Comparison of ENCODE assay signal across 13 cellular contexts in the genomic region with DNA sequence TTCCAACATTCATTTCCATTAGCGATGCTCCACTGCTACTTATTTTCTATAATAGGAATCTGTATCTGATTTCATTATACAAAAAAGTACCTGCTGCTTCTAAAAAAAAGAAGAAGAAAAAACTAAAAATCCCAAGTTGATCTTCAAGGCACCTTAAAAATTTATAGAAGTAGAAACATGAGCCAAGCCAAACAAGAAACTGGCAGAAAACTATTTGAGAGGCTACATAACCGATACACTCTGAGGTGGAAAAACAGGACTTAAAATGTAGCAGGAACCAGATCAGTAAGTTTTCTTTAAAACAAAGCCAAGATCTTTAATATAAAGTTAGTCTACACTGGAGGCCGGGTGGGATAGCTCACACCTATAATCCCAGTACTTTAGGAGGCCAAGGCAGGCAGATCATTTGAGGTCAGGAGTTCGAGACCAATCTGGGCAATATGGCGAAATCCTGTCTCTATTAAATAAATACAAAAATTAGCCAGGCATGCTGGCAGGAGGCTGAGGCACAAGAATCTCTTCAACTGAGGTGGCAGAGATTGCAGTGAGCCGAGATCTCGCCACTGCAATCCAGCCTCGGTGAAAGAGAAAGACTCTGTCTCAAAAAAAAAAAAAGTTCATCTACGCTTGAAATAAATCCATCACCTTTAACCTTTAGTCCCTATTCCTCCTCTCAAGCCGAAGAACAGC.
DNase-seq lines count a peak whose midpoint lies in the region; ATAC-seq lines count a peak whose summit lies in the region.
"Had no signal": no experiment of that assay in that cellular context is flagged by ENCODE, and none has a peak within 500 bp of the region (broad histone marks: within the 10 kb centered on the region; RNA-seq: fewer than 3 reads in every experiment).

No MANE protein-coding gene starts in this region.

- H3K27ac ChIP-seq in HUES48 (ENCODE audit: low read depth, low read length), result peak overlapping the region; percentile 67
- H3K27ac ChIP-seq in mesenchymal stem cell (ENCODE audit: low read length, poor library complexity, severe bottlenecking), result no peak overlapping the region
- peak overlapping the region; percentile 20 for H3K27ac ChIP-seq in subcutaneous abdominal adipose tissue (ENCODE audit: low read depth, low read length)

- 88% methylated on average over 6 of the region's 10 CpGs for WGBS in mesenchymal stem cell

- peaks cover 9% of the 10 kb centered on the region for H3K4me1 ChIP-seq in HUES48 (ENCODE audit: control insufficient read depth, insufficient read depth, low read length)
- peaks cover 4% of the 10 kb centered on the region for H3K4me1 ChIP-seq in mesenchymal stem cell (ENCODE audit: control insufficient read depth, insufficient read depth, low read depth, low read length)
- H3K4me1 ChIP-seq in subcutaneous abdominal adipose tissue (ENCODE audit: control insufficient read depth in 5 of 5, insufficient read depth in 5 of 5, low read length in 5 of 5), result peaks cover 0 to 18% (median 7%) of the 10 kb centered on the region in 5 donors

- H3K4me3 ChIP-seq in HUES48 (ENCODE audit: low read depth, low read length) (no peak overlapping the region), mesenchymal stem cell (ENCODE audit: insufficient read depth in 1 of 2, low read depth in 1 of 2, low read length in 2 of 2) (no peak overlapping the region), subcutaneous abdominal adipose tissue (ENCODE audit: low read depth in 1 of 5, low read length in 5 of 5) (no peak overlapping the region)
- H3K4me3 ChIP-seq: ascending aorta had no signal

- H3K9me3 ChIP-seq in HUES48 (ENCODE audit: control insufficient read depth, insufficient read depth, low read length), result no peaks in the 10 kb centered on the region
- H3K9me3 ChIP-seq in mesenchymal stem cell (ENCODE audit: control insufficient read depth, low read length), result no peaks in the 10 kb centered on the region
- no peaks in the 10 kb centered on the region for H3K9me3 ChIP-seq in subcutaneous abdominal adipose tissue (ENCODE audit: control insufficient read depth in 5 of 5, low read length in 5 of 5)
- H3K9me3 ChIP-seq: ascending aorta had no signal

- H4K91ac ChIP-seq in mesenchymal stem cell (ENCODE audit: low read length), result no peak overlapping the region

- H3K4me2 ChIP-seq in mesenchymal stem cell (ENCODE audit: low read length, poor library complexity, severe bottlenecking), result no peak overlapping the region

- H3K79me1 ChIP-seq in mesenchymal stem cell (replicated peaks; ENCODE audit: low read length, poor library complexity, severe bottlenecking), result peaks cover 7% of the 10 kb centered on the region

- H3K36me3 ChIP-seq in HUES48 (ENCODE audit: control insufficient read depth, insufficient read depth, low read length) (peaks cover 44% of the 10 kb centered on the region), mesenchymal stem cell (ENCODE audit: control insufficient read depth in 1 of 2, insufficient read depth in 2 of 2, low read depth in 1 of 2, low read length in 2 of 2) (peaks cover 19 to 72% of the 10 kb centered on the region in 2 experiments), subcutaneous abdominal adipose tissue (ENCODE audit: control insufficient read depth in 5 of 5, insufficient read depth in 5 of 5, low read length in 5 of 5) (peaks cover 14 to 57% (median 32%) of the 10 kb centered on the region in 5 donors)

- H3K4ac ChIP-seq in mesenchymal stem cell (ENCODE audit: low read depth in 1 of 2, low read length in 2 of 2), result no peak overlapping the region

- ATAC-seq in HG02571 (IDR thresholded peaks at IDR 0.05; ENCODE audit: unreplicated experiment), result no peak
- ATAC-seq: stimulated activated naive CD8-positive, alpha-beta T cell treated with anti-CD3 and anti-CD28 coated beads, Interleukin-15, Interleukin-2, amounts not matched to agents 100 U/mL and 50 U/mL, for 24 hours had no signal

- intact Hi-C loops in cardiac septum (cut with DNase I), result loop anchor here (5.0 kb wide), 2 partner anchors 603 to 708 kb away; no protein-coding TSS in a partner anchor

- H3K23ac ChIP-seq in mesenchymal stem cell (ENCODE audit: low read length in 2 of 2), result no peak overlapping the region

- no peak overlapping the region for H2BK15ac ChIP-seq in mesenchymal stem cell (ENCODE audit: low read depth, poor library complexity, severe bottlenecking)

- H2BK5ac ChIP-seq in mesenchymal stem cell (ENCODE audit: low read depth, low read length, poor library complexity, severe bottlenecking), result no peak overlapping the region

- H4K8ac ChIP-seq in mesenchymal stem cell (ENCODE audit: low read length), result no peak overlapping the region

- H2BK12ac ChIP-seq in mesenchymal stem cell (ENCODE audit: low read length in 2 of 2), result no peak overlapping the region

- H2BK120ac ChIP-seq in mesenchymal stem cell (ENCODE audit: low read depth, low read length), result no peak overlapping the region

- no peaks in the 10 kb centered on the region for H3K27me3 ChIP-seq in HUES48 (ENCODE audit: control insufficient read depth, insufficient read depth, low read length)
- H3K27me3 ChIP-seq in mesenchymal stem cell (ENCODE audit: control insufficient read depth in 1 of 2, insufficient read depth in 1 of 2, low read length in 2 of 2), result no peaks in the 10 kb centered on the region
- no peaks in the 10 kb centered on the region for H3K27me3 ChIP-seq in subcutaneous abdominal adipose tissue (ENCODE audit: control insufficient read depth in 5 of 5, insufficient read depth in 4 of 5, low read length in 5 of 5)
- H3K27me3 ChIP-seq: ascending aorta had no signal

- peak; percentile 34 for DNase-seq in astrocyte of the hippocampus (ENCODE audit: low read depth, low spot score)
- no peak for DNase-seq in mesenchymal stem cell
- no peak for DNase-seq in RPMI8226
- no peak for DNase-seq in cardiac septum (ENCODE audit: low spot score)
- DNase-seq: activated CD8-positive, alpha-beta memory T cell treated with anti-CD3 and anti-CD28 coated beads for 24 hours; activated effector memory CD4-positive, alpha-beta T cell treated with Interleukin-2 at 50 U/mL for 16 hours; NCI-H2029 treated with DMSO at 0.1 percent for 48 hours; NCI-H524 treated with DMSO at 0.1 percent for 48 hours; stimulated activated naive CD8-positive, alpha-beta T cell treated with anti-CD3 and anti-CD28 coated beads, Interleukin-15, Interleukin-2, amounts not matched to agents 100 U/mL and 50 U/mL, for 24 hours had no signal

- H3K9ac ChIP-seq in HUES48 (ENCODE audit: low read depth, low read length) (no peak overlapping the region), mesenchymal stem cell (ENCODE audit: low read length) (peak overlapping the region; percentile 53), subcutaneous abdominal adipose tissue (ENCODE audit: low read length in 5 of 5) (peak overlapping the region in 1 of 5 donors; percentile 11)

- no peak overlapping the region for H3K18ac ChIP-seq in mesenchymal stem cell (ENCODE audit: low read depth in 1 of 2, low read length in 2 of 2)

- H2AFZ ChIP-seq in mesenchymal stem cell (ENCODE audit: low read depth, low read length), result no peak overlapping the region

- H2AK5ac ChIP-seq in mesenchymal stem cell (ENCODE audit: low read length, severe bottlenecking), result no peak overlapping the region

- H3K14ac ChIP-seq in mesenchymal stem cell (ENCODE audit: low read length in 2 of 2), result no peak overlapping the region
